Comparison of ENCODE assay signal across 2 cellular contexts in the genomic region with DNA sequence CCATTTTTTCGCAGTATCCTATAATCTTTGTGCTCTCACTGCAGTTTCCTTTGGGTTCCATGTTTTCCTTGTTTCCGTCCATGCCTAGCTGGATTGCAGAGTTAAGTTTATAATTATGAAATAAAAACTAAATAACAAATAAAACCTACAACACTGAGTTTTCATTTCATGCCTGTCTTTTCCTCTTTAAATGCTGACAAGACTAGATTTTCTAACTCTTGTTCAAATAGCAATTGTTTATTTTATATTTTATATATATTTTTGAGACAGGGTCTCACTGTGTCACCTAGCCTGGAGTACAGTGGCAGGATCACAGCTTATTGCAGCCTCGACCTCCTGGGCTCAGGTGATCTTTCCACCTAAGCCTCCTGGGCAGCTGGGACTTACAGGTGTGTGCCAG.
TF ChIP-seq lines count a peak whose summit lies in the region.

No MANE protein-coding gene starts in this region.

TF ChIP-seq in A549, 52 proteins besides CTCF, POLR2A, EP300 and RAD21:
- TF ChIP-seq MAZ (IDR thresholded peaks at IDR 0.05; ENCODE audit: borderline replicate concordance, low read depth, low read length) (no peak), MAFK (IDR thresholded peaks at IDR 0.05; ENCODE audit: partially characterized antibody) (peak; percentile 18)

TF ChIP-seq in K562, 482 proteins besides CTCF, POLR2A, EP300 and RAD21:
- TF ChIP-seq SRF (CRISPR knock-in tag; IDR thresholded peaks at IDR 0.05) (no peak), RBM22 (IDR thresholded peaks at IDR 0.05; ENCODE audit: low read depth, low read length, poor library complexity, severe bottlenecking) (no peak), TEAD1 (CRISPR knock-in tag; IDR thresholded peaks at IDR 0.05) (no peak), MAFF (IDR thresholded peaks at IDR 0.05; ENCODE audit: low read length) (0 out of 2 replicates have a peak, but pooled peaks have one; percentile 9), GTF2E2 (tag; IDR thresholded peaks at IDR 0.05) (no peak), GATA2 (CRISPR knock-in tag; IDR thresholded peaks at IDR 0.05) (no peak), ZNF316 (IDR thresholded peaks at IDR 0.05) (peak; percentile 79), ZFP36 (IDR thresholded peaks at IDR 0.05; ENCODE audit: low read depth, low read length, partially characterized antibody) (no peak), C11orf30 (IDR thresholded peaks at IDR 0.05; ENCODE audit: low read depth) (peak; percentile 54), ZBTB17 (CRISPR knock-in tag; IDR thresholded peaks at IDR 0.05) (no peak)
TF ChIP-seq in K562: peak in this region for 3.
